Comparison of ENCODE assay signal across 9 cellular contexts in the genomic region with DNA sequence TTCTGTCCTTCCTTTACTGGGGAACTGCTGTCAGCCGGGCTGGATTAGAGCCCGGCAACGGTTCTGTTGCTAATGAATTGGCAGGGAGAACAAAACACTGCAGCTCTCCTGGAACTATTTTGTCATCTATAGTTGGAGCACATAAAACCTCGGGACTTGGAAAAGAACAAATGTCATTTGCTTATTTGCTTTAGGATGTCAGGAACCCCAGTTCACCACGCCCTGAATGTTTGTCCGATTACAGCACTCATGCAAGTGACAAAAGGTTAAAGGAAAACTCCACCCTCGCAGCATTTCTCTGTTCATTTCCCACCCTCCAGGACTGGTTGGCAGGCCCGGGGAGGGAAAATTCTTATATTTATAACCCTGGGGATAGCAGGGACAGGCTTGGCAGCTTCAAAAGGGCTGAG.
DNase-seq lines count a peak whose midpoint lies in the region; ATAC-seq and TF ChIP-seq lines count a peak whose summit lies in the region.
"Had no signal": no experiment of that assay in that cellular context is flagged by ENCODE, and none has a peak within 500 bp of the region (broad histone marks: within the 10 kb centered on the region; RNA-seq: fewer than 3 reads in every experiment).

No MANE protein-coding gene starts in this region.

- BruUV-seq in mammary epithelial cell (replicated peaks; lab: Mats Ljungman, UMichigan) = no TSS peak

- H3K36me3 ChIP-seq in MG63 (no peaks in the 10 kb centered on the region), mammary epithelial cell (ENCODE audit: insufficient read depth, low read length) (no peaks in the 10 kb centered on the region)

- dilution Hi-C loops in mammary epithelial cell (cut with HindIII; ENCODE audit: low sequenced_read_pairs) = no loop called here

- in situ Hi-C loops in mammary epithelial cell (cut with MboI; ENCODE audit: low sequenced_read_pairs in 2 of 2) = no loop called here

- H3K9me3 ChIP-seq in MG63 = no peaks in the 10 kb centered on the region
- no peaks in the 10 kb centered on the region for H3K9me3 ChIP-seq in mammary epithelial cell (replicated peaks; ENCODE audit: insufficient read depth, low read length)

- no peak for TF ChIP-seq POLR2A in erythroblast (IDR thresholded peaks at IDR 0.05; ENCODE audit: low read length)

- H3K79me2 ChIP-seq in mammary epithelial cell (ENCODE audit: insufficient read depth, low read length) = no peaks in the 10 kb centered on the region

- H3K27ac Mint-ChIP-seq in stimulated activated naive CD8-positive, alpha-beta T cell treated with anti-CD3 and anti-CD28 coated beads, Interleukin-15, amount 100 ng/mL, for 72 hours = peak overlapping the region; percentile 81 to 91
- H3K27ac Mint-ChIP-seq: IgD-negative memory B cell had no signal

- peak overlapping the region; percentile 33 for H3K27ac ChIP-seq in mammary epithelial cell (ENCODE audit: insufficient read depth, low read depth, low read length)

- DNase-seq in COLO668 (lab: John Stamatoyannopoulos, UW; ENCODE audit: unreplicated experiment) (peak; percentile 40), MG63 (peak; percentile 86), mammary epithelial cell (no peak), left colon (peak; percentile 65 to 90), ecto neural progenitor cell (ENCODE audit: low spot score) (no peak), erythroblast (lab: John Stamatoyannopoulos, UW) (no peak), RPMI8226 (no peak)
- no peak for DNase-seq in stimulated activated naive CD8-positive, alpha-beta T cell treated with anti-CD3 and anti-CD28 coated beads, Interleukin-15, amount 100 ng/mL, for 72 hours

- ATAC-seq in left colon = peak; percentile 89
- peak; percentile 36 for ATAC-seq in stimulated activated naive CD8-positive, alpha-beta T cell treated with anti-CD3 and anti-CD28 coated beads, Interleukin-15, amount 100 ng/mL, for 72 hours

- intact Hi-C loops in mammary epithelial cell (cut with micrococcal nuclease) (no loop called here), left colon (cut with DNase I, micrococcal nuclease) (no loop called here)

- H3K4me1 ChIP-seq in mammary epithelial cell (ENCODE audit: insufficient read depth, low read length) = peaks cover 46% of the 10 kb centered on the region

- no peaks in the 10 kb centered on the region for H3K27me3 Mint-ChIP-seq in stimulated activated naive CD8-positive, alpha-beta T cell treated with anti-CD3 and anti-CD28 coated beads, Interleukin-15, amount 100 ng/mL, for 72 hours

- CTCF ChIA-PET in mammary epithelial cell (lab: Charles Lee; ENCODE audit: low non-redundant PET) = no interaction called here

- H3K4me2 ChIP-seq in mammary epithelial cell (ENCODE audit: insufficient read depth, low read depth, low read length) = peak overlapping the region; percentile 54

- H3K9ac ChIP-seq in mammary epithelial cell (ENCODE audit: insufficient read depth, low read length) = no peak overlapping the region

- no peaks in the 10 kb centered on the region for H4K20me1 ChIP-seq in mammary epithelial cell (ENCODE audit: insufficient read depth, low read length)

- H3K4me3 Mint-ChIP-seq in stimulated activated naive CD8-positive, alpha-beta T cell treated with anti-CD3 and anti-CD28 coated beads, Interleukin-15, amount 100 ng/mL, for 72 hours = peak overlapping the region; percentile 64 to 81

- WGBS in mammary epithelial cell (ENCODE audit: low coverage, missing lambda C conversion rate) = 5% methylated on average over 8 of the region's 8 CpGs

- H3K4me1 Mint-ChIP-seq in stimulated activated naive CD8-positive, alpha-beta T cell treated with anti-CD3 and anti-CD28 coated beads, Interleukin-15, amount 100 ng/mL, for 72 hours = peaks cover 58% of the 10 kb centered on the region

- TF ChIP-seq CTCF in mammary epithelial cell (conservative IDR thresholded peaks at IDR 0.05 in 1 of 2, IDR thresholded peaks at IDR 0.05 in 1 of 2; ENCODE audit: extremely low read depth in 1 of 2, insufficient read depth in 1 of 2, low read depth in 1 of 2, low read length in 2 of 2) = no peak

- H3K4me3 ChIP-seq in MG63 = no peak overlapping the region
- H3K4me3 ChIP-seq in mammary epithelial cell (replicated peaks in 1 of 3; ENCODE audit: insufficient read depth in 1 of 3, low read depth in 2 of 3, low read length in 3 of 3) = no peak overlapping the region

- H3K9me3 Mint-ChIP-seq in stimulated activated naive CD8-positive, alpha-beta T cell treated with anti-CD3 and anti-CD28 coated beads, Interleukin-15, amount 100 ng/mL, for 72 hours = no peaks in the 10 kb centered on the region
- H3K9me3 Mint-ChIP-seq: IgD-negative memory B cell had no signal

- H3K27me3 ChIP-seq in MG63 = no peaks in the 10 kb centered on the region
- H3K27me3 ChIP-seq in mammary epithelial cell (ENCODE audit: insufficient read depth, low read length) = no peaks in the 10 kb centered on the region

- peak overlapping the region; percentile 65 for H2AFZ ChIP-seq in mammary epithelial cell (ENCODE audit: low read depth, low read length)

Comparison
In these comparisons a context has a peak if more than half of its experiments do, and no peak if none do; other contexts are left out.
1. DNase-seq: peak in COLO668 (single experiment), MG63 (single experiment) and left colon (2 of 2); none in mammary epithelial cell (single experiment), stimulated activated naive CD8-positive, alpha-beta T cell treated with anti-CD3 and anti-CD28 coated beads, Interleukin-15, amount 100 ng/mL, for 72 hours (0 of 2), ecto neural progenitor cell (single experiment), erythroblast (0 of 2) and RPMI8226 (single experiment).